ENCODE assay signal across 18 cellular contexts in the genomic region with DNA sequence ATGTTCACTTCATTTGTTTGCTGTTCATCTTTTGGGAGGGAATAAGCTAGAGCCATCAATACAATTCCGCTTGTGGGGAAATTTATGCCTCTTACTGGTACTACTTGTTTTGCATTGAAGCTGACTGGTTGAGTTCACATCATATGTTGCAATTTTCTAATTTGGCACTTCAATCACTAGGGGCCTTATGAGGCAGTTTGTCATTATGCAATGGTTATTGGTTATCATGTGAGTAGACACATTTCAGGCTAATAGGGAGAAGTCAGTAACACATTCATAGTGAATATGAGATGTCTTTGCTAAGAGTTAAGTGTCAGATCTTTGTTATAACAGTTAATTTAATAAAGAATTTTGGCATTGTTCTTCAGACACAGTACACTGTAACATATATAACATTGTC. TPM values are rescaled to one million over a fixed set of nuclear protein-coding genes. Genes with fewer than 3 reads are reported as not detected.
A peak's percentile ranks its signal among the peaks of the same experiment; 100 is the strongest.
DNase-seq lines count a peak whose midpoint lies in the region; ATAC-seq and TF ChIP-seq lines count a peak whose summit lies in the region.
"Had no signal": no experiment of that assay in that cellular context is flagged by ENCODE, and none has a peak within 500 bp of the region (broad histone marks: within the 10 kb centered on the region; RNA-seq: fewer than 3 reads in every experiment).

No MANE protein-coding gene starts in this region.

- peaks cover 10% of the 10 kb centered on the region for H3K79me2 ChIP-seq in Karpas-422 (ENCODE audit: low read length)

- peaks cover 56% of the 10 kb centered on the region for H3K36me3 Mint-ChIP-seq in activated CD4-positive, alpha-beta memory T cell treated with anti-CD3 and anti-CD28 coated beads, Interleukin-2, amount 10 ng/mL, durations not matched to agents 7 days and 5 days (ENCODE audit: low read depth)
- H3K36me3 Mint-ChIP-seq in naive B cell (peaks cover 0 to 10% of the 10 kb centered on the region in 2 donors), Caco-2 (ENCODE audit: insufficient read depth, unreplicated experiment) (peaks cover 61% of the 10 kb centered on the region)

- ATAC-seq in naive B cell (ENCODE audit: low read depth in 2 of 2) (no peak), GM21717 (IDR thresholded peaks at IDR 0.05; ENCODE audit: unreplicated experiment) (no peak)
- ATAC-seq: activated CD4-positive, CD25-positive, alpha-beta regulatory T cell treated with anti-CD3 and anti-CD28 coated beads, Interleukin-2, amount 50 U/mL, for 24 hours; activated naive CD4-positive, alpha-beta T cell treated with anti-CD3 and anti-CD28 coated beads, Interleukin-2, amount 50 U/mL, for 72 hours had no signal

- H4K20me1 ChIP-seq in Karpas-422 (ENCODE audit: insufficient read depth, low read depth, low read length): no peaks in the 10 kb centered on the region

- H3K4me3 Mint-ChIP-seq in activated CD4-positive, alpha-beta memory T cell treated with anti-CD3 and anti-CD28 coated beads, Interleukin-2, amount 10 ng/mL, durations not matched to agents 7 days and 5 days: no peak overlapping the region
- H3K4me3 Mint-ChIP-seq in naive B cell: no peak overlapping the region
- H3K4me3 Mint-ChIP-seq in Caco-2 (ENCODE audit: unreplicated experiment): no peak overlapping the region
- H3K4me3 Mint-ChIP-seq: nephron had no signal

- CTCF ChIA-PET in activated CD4-positive, alpha-beta memory T cell treated with anti-CD3 and anti-CD28 coated beads, Interleukin-2, amount 10 ng/mL, durations not matched to agents 7 days and 5 days (lab: Charles Lee): interaction anchor here (1.1 kb wide), 1 partner anchor 47 kb away, joined by 3 read pairs; a partner anchor contains a TSS
- CTCF ChIA-PET in Caco-2 (lab: Charles Lee) (no interaction called here), GM10248 (lab: Yijun Ruan, JAX) (interaction anchor here (1.6 kb wide), 1 partner anchor 21 kb away, joined by 3 read pairs; no protein-coding TSS in a partner anchor)

- H3K36me3 ChIP-seq in Karpas-422 (ENCODE audit: insufficient read depth, low read length) (peaks cover 13% of the 10 kb centered on the region), Caco-2 (ENCODE audit: control insufficient read depth, insufficient read depth, low read length) (no peaks in the 10 kb centered on the region)
- H3K36me3 ChIP-seq: thyroid gland had no signal

- no peak overlapping the region for H3K4me3 ChIP-seq in Karpas-422 (ENCODE audit: low read length)
- H3K4me3 ChIP-seq in Caco-2 (ENCODE audit: low read depth, low read length): no peak overlapping the region
- H3K4me3 ChIP-seq: gastrocnemius medialis, MG63, thyroid gland had no signal

- H2AFZ ChIP-seq in Karpas-422 (ENCODE audit: low read length): no peak overlapping the region

- no peaks in the 10 kb centered on the region for H3K9me2 ChIP-seq in Karpas-422 (replicated peaks; ENCODE audit: insufficient read depth, low read length)

- BruUV-seq in Caco-2 (replicated peaks; lab: Mats Ljungman, UMichigan): no TSS peak

- no peak for TF ChIP-seq CTCF in Caco-2 (IDR thresholded peaks at IDR 0.05; ENCODE audit: insufficient read depth in 1 of 2, low read depth in 1 of 2, low read length in 1 of 2, severe bottlenecking in 1 of 2, unreplicated experiment in 1 of 2)
- no peak for TF ChIP-seq CTCF in GM10248 (IDR thresholded peaks at IDR 0.05; ENCODE audit: control extremely low read depth, extremely low read depth, low read depth, missing control alignments)

- intact Hi-C loops in Caco-2 (cut with micrococcal nuclease; ENCODE audit: unreplicated experiment): no loop called here

- DNase-seq in DMS53 (lab: John Stamatoyannopoulos, UW): peak; percentile 15
- no peak for DNase-seq in DMS53 treated with DMSO at 0.1 percent for 48 hours (lab: John Stamatoyannopoulos, UW; ENCODE audit: unreplicated experiment)
- peak; percentile 62 for DNase-seq in Karpas-422
- DNase-seq in activated CD4-positive, alpha-beta memory T cell treated with anti-CD3 and anti-CD28 coated beads, Interleukin-2, amount 10 ng/mL, durations not matched to agents 7 days and 5 days: no peak
- DNase-seq in naive B cell: no peak
- DNase-seq in Caco-2: no peak
- DNase-seq in GM10248 (ENCODE audit: extremely low spot score): no peak
- DNase-seq: dermis blood vessel endothelial cell, DMS79 treated with DMSO at 0.1 percent for 48 hours, gastrocnemius medialis, MG63, NCI-H524 treated with DMSO at 0.1 percent for 48 hours, thyroid gland had no signal

- H3K4me1 ChIP-seq in Karpas-422 (ENCODE audit: low read length) (peaks cover 21% of the 10 kb centered on the region), Caco-2 (no peaks in the 10 kb centered on the region)
- H3K4me1 ChIP-seq: gastrocnemius medialis, thyroid gland had no signal

- H3K27ac ChIP-seq in Karpas-422 (ENCODE audit: low read length): peak overlapping the region; percentile 24; the same call in 1 of the 2 replicates
- H3K27ac ChIP-seq: gastrocnemius medialis, thyroid gland had no signal

- H3K4me1 Mint-ChIP-seq in activated CD4-positive, alpha-beta memory T cell treated with anti-CD3 and anti-CD28 coated beads, Interleukin-2, amount 10 ng/mL, durations not matched to agents 7 days and 5 days: peaks cover 27% of the 10 kb centered on the region
- H3K4me1 Mint-ChIP-seq in naive B cell (peaks cover 7 to 30% (median 23%) of the 10 kb centered on the region in 3 donors), Caco-2 (ENCODE audit: low read depth, unreplicated experiment) (peaks cover 4% of the 10 kb centered on the region)

- POLR2A ChIA-PET in activated CD4-positive, alpha-beta memory T cell treated with anti-CD3 and anti-CD28 coated beads, Interleukin-2, amount 10 ng/mL, durations not matched to agents 7 days and 5 days (lab: Charles Lee): no interaction called here
- POLR2A ChIA-PET in Caco-2 (lab: Charles Lee): no interaction called here
- POLR2A ChIA-PET in GM10248 (lab: Yijun Ruan, JAX): no interaction called here

- H3K27me3 ChIP-seq in Karpas-422 (ENCODE audit: low read length) (no peaks in the 10 kb centered on the region), Caco-2 (replicated peaks; ENCODE audit: control insufficient read depth, insufficient read depth, low read length) (no peaks in the 10 kb centered on the region)
- H3K27me3 ChIP-seq: gastrocnemius medialis, MG63, thyroid gland had no signal

- no peaks in the 10 kb centered on the region for H3K27me3 Mint-ChIP-seq in activated CD4-positive, alpha-beta memory T cell treated with anti-CD3 and anti-CD28 coated beads, Interleukin-2, amount 10 ng/mL, durations not matched to agents 7 days and 5 days
- H3K27me3 Mint-ChIP-seq in naive B cell (no peaks in the 10 kb centered on the region), Caco-2 (ENCODE audit: insufficient read depth, unreplicated experiment) (no peaks in the 10 kb centered on the region)

- no peak overlapping the region for H3K9ac ChIP-seq in Karpas-422 (ENCODE audit: low read length)

- H3K9me3 Mint-ChIP-seq in activated CD4-positive, alpha-beta memory T cell treated with anti-CD3 and anti-CD28 coated beads, Interleukin-2, amount 10 ng/mL, durations not matched to agents 7 days and 5 days: no peaks in the 10 kb centered on the region
- H3K9me3 Mint-ChIP-seq in naive B cell (peaks cover 0 to 1% (median 0%) of the 10 kb centered on the region in 7 donors), Caco-2 (ENCODE audit: unreplicated experiment) (no peaks in the 10 kb centered on the region)
- H3K9me3 Mint-ChIP-seq: activated naive CD4-positive, alpha-beta T cell treated with anti-CD3 and anti-CD28 coated beads, Interleukin-2, amount 50 U/mL, for 72 hours had no signal

- H3K27ac Mint-ChIP-seq in activated CD4-positive, alpha-beta memory T cell treated with anti-CD3 and anti-CD28 coated beads, Interleukin-2, amount 10 ng/mL, durations not matched to agents 7 days and 5 days: peak overlapping the region; percentile 9
- H3K27ac Mint-ChIP-seq in naive B cell (peak overlapping the region in 4 of 6 donors; percentile 33 to 69 (median 64)), Caco-2 (ENCODE audit: unreplicated experiment) (no peak overlapping the region)
- H3K27ac Mint-ChIP-seq: activated naive CD4-positive, alpha-beta T cell treated with anti-CD3 and anti-CD28 coated beads, Interleukin-2, amount 50 U/mL, for 72 hours; nephron had no signal

- no peak overlapping the region for H3K4me2 ChIP-seq in Karpas-422 (ENCODE audit: low read depth, low read length, poor library complexity, severe bottlenecking)

- H3K9me3 ChIP-seq in Karpas-422 (ENCODE audit: low read length): no peaks in the 10 kb centered on the region
- H3K9me3 ChIP-seq in Caco-2: no peaks in the 10 kb centered on the region
- H3K9me3 ChIP-seq: gastrocnemius medialis, MG63, thyroid gland had no signal

RNA-seq across cellular contexts. Expression of a gene that starts 5.0 kb away (rescaled TPM):
- 1,280 and 3,178 TPM in 2 replicates for total RNA-seq in Karpas-422 (2014; rRNA removed; shearing (Covaris generic); ENCODE audit: low replicate concordance)
- 100 to 1,000 TPM; 229 to 246 TPM for total RNA-seq in activated CD4-positive, alpha-beta memory T cell treated with anti-CD3 and anti-CD28 coated beads, Interleukin-2, amount 10 ng/mL, durations not matched to agents 7 days and 5 days
- polyA plus RNA-seq in naive B cell (ENCODE audit: low read depth in 6 of 6): 1,000 to 10,000 TPM; 1,439 to 2,390 (median 1,883) TPM
- total RNA-seq in Caco-2 (2022): 377 and 381 TPM in 2 replicates

RNA-seq across cellular contexts. Expression of a gene that starts 9.8 kb away (rescaled TPM):
- 81.6 and 94.2 TPM in 2 replicates for total RNA-seq in Karpas-422 (2014; rRNA removed; shearing (Covaris generic); ENCODE audit: low replicate concordance)
- total RNA-seq in activated CD4-positive, alpha-beta memory T cell treated with anti-CD3 and anti-CD28 coated beads, Interleukin-2, amount 10 ng/mL, durations not matched to agents 7 days and 5 days: under 1 TPM in 1 of 2 experiments, not detected in 1; 0.10 TPM
- 100 to 1,000 TPM; 110 to 189 (median 162) TPM for polyA plus RNA-seq in naive B cell (ENCODE audit: low read depth in 6 of 6)
- total RNA-seq in Caco-2 (2022): not detected in 2 replicates
- total RNA-seq: A172, dermis blood vessel endothelial cell had no signal

RNA-seq across cellular contexts. Expression of a gene that starts 11.9 kb away (rescaled TPM):
- total RNA-seq in Karpas-422 (2014; rRNA removed; shearing (Covaris generic); ENCODE audit: low replicate concordance): 25.8 and 30.1 TPM in 2 replicates
- 10 to 100 TPM; 35.6 to 38.3 TPM for total RNA-seq in activated CD4-positive, alpha-beta memory T cell treated with anti-CD3 and anti-CD28 coated beads, Interleukin-2, amount 10 ng/mL, durations not matched to agents 7 days and 5 days
- 10 to 100 TPM; 15.4 to 28.8 (median 24.9) TPM for polyA plus RNA-seq in naive B cell (ENCODE audit: low read depth in 6 of 6)
- total RNA-seq in Caco-2 (2022): 46.0 and 53.2 TPM in 2 replicates

RNA-seq across cellular contexts. Expression of a gene that starts 12.2 kb away (rescaled TPM):
- 34.8 and 55.4 TPM in 2 replicates for total RNA-seq in Karpas-422 (2014; rRNA removed; shearing (Covaris generic); ENCODE audit: low replicate concordance)
- 10 to 100 TPM; 46.2 TPM for total RNA-seq in activated CD4-positive, alpha-beta memory T cell treated with anti-CD3 and anti-CD28 coated beads, Interleukin-2, amount 10 ng/mL, durations not matched to agents 7 days and 5 days
- 100 to 1,000 TPM in 5 of 6 donors, 10 to 100 TPM in 1; 78.2 to 162 (median 109) TPM for polyA plus RNA-seq in naive B cell (ENCODE audit: low read depth in 6 of 6)
- total RNA-seq in Caco-2 (2022): 46.1 TPM in 2 replicates

RNA-seq across cellular contexts. Expression of a gene that starts 47.2 kb away (rescaled TPM):
- 3.5 and 10.3 TPM in 2 replicates for total RNA-seq in Karpas-422 (2014; rRNA removed; shearing (Covaris generic); ENCODE audit: low replicate concordance)
- total RNA-seq in activated CD4-positive, alpha-beta memory T cell treated with anti-CD3 and anti-CD28 coated beads, Interleukin-2, amount 10 ng/mL, durations not matched to agents 7 days and 5 days: 10 to 100 TPM in 1 of 2 experiments, 1 to 10 TPM in 1; 8.4 to 11.3 TPM
- polyA plus RNA-seq in naive B cell (ENCODE audit: low read depth in 6 of 6): 10 to 100 TPM in 4 of 6 donors, 1 to 10 TPM in 2; 7.7 to 17.9 (median 12.7) TPM
- 21.6 and 23.3 TPM in 2 replicates for total RNA-seq in Caco-2 (2022)

Comparison
In these comparisons a context has a peak if more than half of its experiments do, and no peak if none do; other contexts are left out.
1. DNase-seq: peak in DMS53 (single experiment) and Karpas-422 (single experiment); none in DMS53 treated with DMSO at 0.1 percent for 48 hours (single experiment), activated CD4-positive, alpha-beta memory T cell treated with anti-CD3 and anti-CD28 coated beads, Interleukin-2, amount 10 ng/mL, durations not matched to agents 7 days and 5 days (single experiment), naive B cell (single experiment), Caco-2 (0 of 2) and GM10248 (single experiment).
2. RNA of a gene that starts 9.8 kb away (total RNA-seq): 81.6 to 94.2 TPM in Karpas-422; 0.10 TPM in activated CD4-positive, alpha-beta memory T cell treated with anti-CD3 and anti-CD28 coated beads, Interleukin-2, amount 10 ng/mL, durations not matched to agents 7 days and 5 days and not detected in Caco-2; every median in the first group is over 10 times any median in the second.